38 cellular contexts compared by ENCODE assay signal in genomic region chr12:116156614-116157013, GRCh38.
"Had no signal": no experiment of that assay in that cellular context is flagged by ENCODE, and none has a peak within 500 bp of the region (broad histone marks: within the 10 kb centered on the region; RNA-seq: fewer than 3 reads in every experiment).

No MANE protein-coding gene starts in this region.

- H3K9me3 ChIP-seq: adrenal gland, breast epithelium had no signal

- H3K4me1 ChIP-seq: breast epithelium had no signal

- H3K36me3 Mint-ChIP-seq: activated CD4-positive, alpha-beta memory T cell treated with anti-CD3 and anti-CD28 coated beads for 36 hours; activated naive CD4-positive, alpha-beta T cell treated with anti-CD3 and anti-CD28 coated beads, Interleukin-2, amount 50 U/mL, for 24 hours; brain had no signal

- H3K27ac ChIP-seq: adrenal gland, breast epithelium, coronary artery, dorsolateral prefrontal cortex, WERI-Rb-1 had no signal

- FAIRE-seq: frontal cortex had no signal

- H3K36me3 ChIP-seq: adrenal gland, breast epithelium, cardiac muscle cell, WERI-Rb-1 had no signal

- H3K27me3 Mint-ChIP-seq: activated CD4-positive, alpha-beta memory T cell treated with anti-CD3 and anti-CD28 coated beads for 36 hours; activated CD4-positive, alpha-beta T cell treated with anti-CD3 and anti-CD28 coated beads for 36 hours; activated CD4-positive, alpha-beta T cell treated with anti-CD3 and anti-CD28 coated beads, Interleukin-2, amount 10 ng/mL, durations not matched to agents 24 days and 14 days; activated CD8-positive, alpha-beta memory T cell treated with anti-CD3 and anti-CD28 coated beads, Interleukin-2, amount 10 ng/mL, durations not matched to agents 7 days and 5 days; activated naive CD4-positive, alpha-beta T cell treated with anti-CD3 and anti-CD28 coated beads, Interleukin-2, amount 50 U/mL, for 24 hours; activated naive CD8-positive, alpha-beta T cell treated with anti-CD3 and anti-CD28 coated beads for 36 hours; activated naive CD8-positive, alpha-beta T cell treated with anti-CD3 and anti-CD28 coated beads, Interleukin-2, amount 50 U/mL, for 24 hours; brain; dendritic cell treated with granulocyte-macrophage colony-stimulating factor and Interleukin-4, amounts not matched to agents 40 ng/mL and 50 ng/mL, for 4 days; T-helper 17 cell had no signal

- DNase-seq: activated CD4-positive, alpha-beta memory T cell treated with anti-CD3 and anti-CD28 coated beads for 36 hours; activated CD4-positive, alpha-beta T cell treated with anti-CD3 and anti-CD28 coated beads for 36 hours; activated CD4-positive, alpha-beta T cell treated with anti-CD3 and anti-CD28 coated beads, Interleukin-2, amount 10 ng/mL, durations not matched to agents 24 days and 14 days; activated CD4-positive, CD25-positive, alpha-beta regulatory T cell; activated CD4-positive, CD25-positive, alpha-beta regulatory T cell treated with anti-CD3 and anti-CD28 coated beads, Interleukin-2, amount 50 U/mL, for 72 hours; activated CD8-positive, alpha-beta memory T cell treated with anti-CD3 and anti-CD28 coated beads, Interleukin-2, amount 10 ng/mL, durations not matched to agents 7 days and 5 days; activated CD8-positive, alpha-beta memory T cell treated with anti-CD3 and anti-CD28 coated beads, Interleukin-2, amount 50 U/mL, for 4 hours; activated CD8-positive, alpha-beta T cell treated with anti-CD3 and anti-CD28 coated beads, Interleukin-2, amount 10 ng/mL, durations not matched to agents 7 days and 5 days; activated effector memory CD4-positive, alpha-beta T cell treated with anti-CD3 and anti-CD28 coated beads, Interleukin-2, amount 50 U/mL, for 16 hours; activated naive CD4-positive, alpha-beta T cell treated with anti-CD3 and anti-CD28 coated beads for 36 hours; activated naive CD8-positive, alpha-beta T cell treated with anti-CD3 and anti-CD28 coated beads for 36 hours; activated naive CD8-positive, alpha-beta T cell treated with anti-CD3 and anti-CD28 coated beads, Interleukin-2, amount 50 U/mL, for 24 hours; activated T-cell treated with anti-CD3 and anti-CD28 coated beads, Interleukin-2, amount 50 U/mL, for 1 hour; activated T-cell treated with anti-CD3 and anti-CD28 coated beads, Interleukin-2, amount 50 U/mL, for 48 hours; adrenal gland; amygdala; aorta; central memory CD4-positive, alpha-beta T cell; cerebellar nuclear complex; dorsolateral prefrontal cortex; effector memory CD4-positive, alpha-beta T cell; endodermal cell; foreskin fibroblast; T-helper 1 cell; T-helper 17 cell; T1000; WERI-Rb-1 had no signal

- H3K27me3 ChIP-seq: adrenal gland, breast epithelium, cardiac muscle cell, dorsolateral prefrontal cortex had no signal

- ATAC-seq: activated CD4-positive, alpha-beta T cell treated with anti-CD3 and anti-CD28 coated beads for 36 hours; activated CD8-positive, alpha-beta memory T cell treated with anti-CD3 and anti-CD28 coated beads, Interleukin-2, amount 10 ng/mL, durations not matched to agents 7 days and 5 days; activated CD8-positive, alpha-beta T cell treated with anti-CD3 and anti-CD28 coated beads, Interleukin-2, amount 10 ng/mL, durations not matched to agents 7 days and 5 days; activated naive CD8-positive, alpha-beta T cell treated with anti-CD3 and anti-CD28 coated beads, Interleukin-2, amount 50 U/mL, for 24 hours; esophagus mucosa; T-helper 17 cell had no signal

- H3K4me3 Mint-ChIP-seq: activated CD4-positive, alpha-beta memory T cell treated with anti-CD3 and anti-CD28 coated beads for 36 hours; activated CD4-positive, alpha-beta T cell treated with anti-CD3 and anti-CD28 coated beads for 36 hours; activated CD4-positive, alpha-beta T cell treated with anti-CD3 and anti-CD28 coated beads, Interleukin-2, amount 10 ng/mL, durations not matched to agents 24 days and 14 days; activated CD8-positive, alpha-beta memory T cell treated with anti-CD3 and anti-CD28 coated beads, Interleukin-2, amount 10 ng/mL, durations not matched to agents 7 days and 5 days; activated CD8-positive, alpha-beta T cell treated with anti-CD3 and anti-CD28 coated beads, Interleukin-2, amount 10 ng/mL, durations not matched to agents 7 days and 5 days; activated naive CD4-positive, alpha-beta T cell treated with anti-CD3 and anti-CD28 coated beads for 36 hours; activated naive CD4-positive, alpha-beta T cell treated with anti-CD3 and anti-CD28 coated beads, Interleukin-2, amount 50 U/mL, for 24 hours; activated naive CD8-positive, alpha-beta T cell treated with anti-CD3 and anti-CD28 coated beads for 36 hours; activated naive CD8-positive, alpha-beta T cell treated with anti-CD3 and anti-CD28 coated beads, Interleukin-2, amount 50 U/mL, for 24 hours; activated T-helper 1 cell treated with anti-CD3 and anti-CD28 coated beads, Interleukin-12 subunit alpha, Interleukin-12 subunit beta, Interleukin-2, Interleukin-4 antibody, amounts not matched to agents 30 ng/mL and 10 ng/mL and 1 ng/mL, durations not matched to agents 14 hours and 24 hours and 36 hours; brain; dendritic cell treated with granulocyte-macrophage colony-stimulating factor and Interleukin-4, amounts not matched to agents 40 ng/mL and 50 ng/mL, for 4 days; endodermal cell; T-helper 17 cell; T-helper 2 cell treated with Interferon-gamma antibody and Interleukin-4, amounts not matched to agents 5 μg/mL and 100 μg/mL, for 36 hours had no signal

- H3K9me3 Mint-ChIP-seq: activated CD4-positive, alpha-beta memory T cell treated with anti-CD3 and anti-CD28 coated beads for 36 hours; activated CD4-positive, alpha-beta T cell treated with anti-CD3 and anti-CD28 coated beads, Interleukin-2, amount 10 ng/mL, durations not matched to agents 24 days and 14 days; activated naive CD4-positive, alpha-beta T cell treated with anti-CD3 and anti-CD28 coated beads for 36 hours; activated naive CD4-positive, alpha-beta T cell treated with anti-CD3 and anti-CD28 coated beads, Interleukin-2, amount 50 U/mL, for 24 hours; activated naive CD8-positive, alpha-beta T cell treated with anti-CD3 and anti-CD28 coated beads for 36 hours; activated naive CD8-positive, alpha-beta T cell treated with anti-CD3 and anti-CD28 coated beads, Interleukin-2, amount 50 U/mL, for 24 hours; activated T-helper 1 cell treated with anti-CD3 and anti-CD28 coated beads, Interleukin-12 subunit alpha, Interleukin-12 subunit beta, Interleukin-2, Interleukin-4 antibody, amounts not matched to agents 30 ng/mL and 10 ng/mL and 1 ng/mL, durations not matched to agents 14 hours and 24 hours and 36 hours; activated T-helper 2 cell treated with anti-CD3 and anti-CD28 coated beads, Interferon-gamma antibody, Interleukin-2, Interleukin-4, amounts not matched to agents 10 μg/mL and 5 μg/mL and 100 μg/mL, durations not matched to agents 14 hours and 24 hours and 36 hours; brain; dendritic cell treated with granulocyte-macrophage colony-stimulating factor and Interleukin-4, amounts not matched to agents 40 ng/mL and 50 ng/mL, for 4 days; endodermal cell; T-helper 2 cell treated with Interferon-gamma antibody and Interleukin-4, amounts not matched to agents 5 μg/mL and 100 μg/mL, for 36 hours had no signal

- H3K4me3 ChIP-seq: adrenal gland, breast epithelium, cardiac muscle cell, coronary artery, dorsolateral prefrontal cortex had no signal

- H3K27ac Mint-ChIP-seq: activated CD4-positive, alpha-beta memory T cell treated with anti-CD3 and anti-CD28 coated beads for 36 hours; activated CD4-positive, alpha-beta T cell treated with anti-CD3 and anti-CD28 coated beads for 36 hours; activated CD4-positive, alpha-beta T cell treated with anti-CD3 and anti-CD28 coated beads, Interleukin-2, amount 10 ng/mL, durations not matched to agents 24 days and 14 days; activated CD8-positive, alpha-beta memory T cell treated with anti-CD3 and anti-CD28 coated beads, Interleukin-2, amount 10 ng/mL, durations not matched to agents 7 days and 5 days; activated CD8-positive, alpha-beta T cell treated with anti-CD3 and anti-CD28 coated beads, Interleukin-2, amount 10 ng/mL, durations not matched to agents 7 days and 5 days; activated naive CD4-positive, alpha-beta T cell treated with anti-CD3 and anti-CD28 coated beads for 36 hours; activated naive CD8-positive, alpha-beta T cell treated with anti-CD3 and anti-CD28 coated beads for 36 hours; activated naive CD8-positive, alpha-beta T cell treated with anti-CD3 and anti-CD28 coated beads, Interleukin-2, amount 50 U/mL, for 24 hours; activated T-helper 1 cell treated with anti-CD3 and anti-CD28 coated beads, Interleukin-12 subunit alpha, Interleukin-12 subunit beta, Interleukin-2, Interleukin-4 antibody, amounts not matched to agents 30 ng/mL and 10 ng/mL and 1 ng/mL, durations not matched to agents 14 hours and 24 hours and 36 hours; activated T-helper 2 cell treated with anti-CD3 and anti-CD28 coated beads, Interferon-gamma antibody, Interleukin-2, Interleukin-4, amounts not matched to agents 10 μg/mL and 5 μg/mL and 100 μg/mL, durations not matched to agents 14 hours and 24 hours and 36 hours; brain; dendritic cell treated with granulocyte-macrophage colony-stimulating factor and Interleukin-4, amounts not matched to agents 40 ng/mL and 50 ng/mL, for 4 days; endodermal cell; T-helper 17 cell; T-helper 2 cell treated with Interferon-gamma antibody and Interleukin-4, amounts not matched to agents 5 μg/mL and 100 μg/mL, for 36 hours had no signal
